27 cellular contexts compared by ENCODE assay signal in the genomic region with DNA sequence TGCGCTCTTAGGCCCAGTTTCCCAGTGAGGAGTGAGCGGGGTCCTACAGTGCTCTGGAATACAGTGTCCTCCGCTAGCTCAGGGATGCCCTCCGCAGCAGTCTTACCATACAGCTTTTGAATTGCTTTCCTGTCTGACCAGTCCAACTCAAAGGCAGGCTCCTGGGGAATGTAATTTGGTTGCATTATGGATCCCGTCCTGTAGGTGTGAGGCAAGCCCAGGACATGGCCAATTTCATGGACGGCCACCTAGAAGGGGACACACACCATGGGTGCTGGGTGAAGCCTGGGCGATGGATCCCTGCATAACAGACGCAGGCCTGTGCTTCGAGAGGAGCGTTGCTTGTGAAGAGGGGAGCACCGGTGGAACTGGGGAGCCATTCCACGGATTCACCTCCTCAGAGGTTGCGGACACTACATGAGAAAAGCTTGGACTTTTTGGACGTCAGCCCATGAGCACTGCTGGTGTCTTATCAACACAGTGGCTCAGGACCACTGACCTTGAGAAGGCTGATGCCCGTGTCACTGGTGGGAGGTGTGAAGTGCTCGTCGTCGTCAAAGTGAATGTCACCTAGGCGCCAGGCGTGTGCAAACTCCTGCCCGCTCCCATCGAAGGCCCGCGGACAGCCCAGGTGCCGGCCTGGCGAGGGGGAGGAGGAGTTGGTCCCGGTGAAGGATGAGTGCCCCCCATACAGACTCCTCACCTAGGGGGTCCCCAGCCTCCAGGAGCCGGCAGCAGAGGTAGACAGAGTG. TPM values are rescaled to one million over a fixed set of nuclear protein-coding genes. Genes with fewer than 3 reads are reported as not detected.
"Had no signal": no experiment of that assay in that cellular context is flagged by ENCODE, and none has a peak within 500 bp of the region (broad histone marks: within the 10 kb centered on the region; RNA-seq: fewer than 3 reads in every experiment).

No MANE protein-coding gene starts in this region.

- H3K27ac Mint-ChIP-seq: mesothelial cell of epicardium; natural killer cell; stimulated activated memory B cell treated with anti-CD40 and anti-IgM and Interleukin-4, amounts not matched to agents 10 μg/mL and 1 μg/mL and 100 μg/mL, for 72 hours had no signal

- H3K27me3 ChIP-seq: gastrocnemius medialis, testis, transverse colon had no signal

- H3K9me3 Mint-ChIP-seq: mesothelial cell of epicardium; natural killer cell; stimulated activated naive CD8-positive, alpha-beta T cell treated with anti-CD3 and anti-CD28 coated beads, Interleukin-15, amount 100 ng/mL, for 72 hours had no signal

- ATAC-seq: esophagus mucosa; gastrocnemius medialis; heart right ventricle; left lobe of liver; natural killer cell; psoas muscle; sciatic nerve; stimulated activated memory B cell treated with anti-CD40 and anti-IgM and Interleukin-4, amounts not matched to agents 10 μg/mL and 1 μg/mL and 100 μg/mL, for 72 hours; stimulated activated naive CD8-positive, alpha-beta T cell treated with anti-CD3 and anti-CD28 coated beads, Interleukin-15, amount 100 ng/mL, for 72 hours had no signal

- H3K4me1 ChIP-seq: gastrocnemius medialis, psoas muscle, spleen, testis had no signal

- H3K36me3 Mint-ChIP-seq: natural killer cell had no signal

- H3K4me1 Mint-ChIP-seq: natural killer cell; stimulated activated memory B cell treated with anti-CD40 and anti-IgM and Interleukin-4, amounts not matched to agents 10 μg/mL and 1 μg/mL and 100 μg/mL, for 72 hours; stimulated activated naive CD8-positive, alpha-beta T cell treated with anti-CD3 and anti-CD28 coated beads, Interleukin-15, amount 100 ng/mL, for 72 hours had no signal

- H3K4me3 ChIP-seq: dorsolateral prefrontal cortex, gastrocnemius medialis, heart right ventricle, psoas muscle, spleen, testis, transverse colon had no signal

- H3K27ac ChIP-seq: dorsolateral prefrontal cortex, gastrocnemius medialis, heart right ventricle, neutrophil, psoas muscle, spleen, testis, transverse colon had no signal

- H3K36me3 ChIP-seq: gastrocnemius medialis, transverse colon had no signal

- H3K9me3 ChIP-seq: gastrocnemius medialis, heart right ventricle, neutrophil, psoas muscle, spleen, testis, transverse colon had no signal

- DNase-seq: cortex of kidney; dorsolateral prefrontal cortex; effector CD8-positive, alpha-beta T cell; gastrocnemius medialis; heart right ventricle; hypothalamus; kidney glomerular epithelial cell; natural killer cell; psoas muscle; retina; spleen; stimulated activated CD4-positive, alpha-beta T cell treated with anti-CD3 and anti-CD28 coated beads, Interleukin-15, amount 100 ng/mL, for 24 hours; stimulated activated CD4-positive, alpha-beta T cell treated with anti-CD3 and anti-CD28 coated beads, Interleukin-1b, Interleukin-23, amount 100 ng/mL, for 48 hours; stimulated activated CD4-positive, alpha-beta T cell treated with anti-CD3 and anti-CD28 coated beads, Interleukin-4, amount 100 ng/mL, for 24 hours; stimulated activated naive CD8-positive, alpha-beta T cell treated with anti-CD3 and anti-CD28 coated beads, Interleukin-15, amount 100 ng/mL, for 72 hours; testis; transverse colon had no signal

- H3K4me3 Mint-ChIP-seq: mesothelial cell of epicardium; natural killer cell; stimulated activated memory B cell treated with anti-CD40 and anti-IgM and Interleukin-4, amounts not matched to agents 10 μg/mL and 1 μg/mL and 100 μg/mL, for 72 hours; stimulated activated naive CD8-positive, alpha-beta T cell treated with anti-CD3 and anti-CD28 coated beads, Interleukin-15, amount 100 ng/mL, for 72 hours had no signal

- H3K27me3 Mint-ChIP-seq: stimulated activated memory B cell treated with anti-CD40 and anti-IgM and Interleukin-4, amounts not matched to agents 10 μg/mL and 1 μg/mL and 100 μg/mL, for 72 hours had no signal

RNA-seq across cellular contexts. Expression of a gene that starts 3.3 kb away (rescaled TPM):
- total RNA-seq: gastrocnemius medialis, lower leg skin, myocyte, osteoblast, ureter had no signal
